Comparison of ENCODE assay signal across 1 cellular context in genomic region chr10:34323197-34323596, GRCh38.
TF ChIP-seq lines count a peak whose summit lies in the region.

No MANE protein-coding gene starts in this region.

TF ChIP-seq in GM23338, 12 proteins besides CTCF, POLR2A, EP300 and RAD21 (continued from another document):
- TF ChIP-seq, protein P1, sequence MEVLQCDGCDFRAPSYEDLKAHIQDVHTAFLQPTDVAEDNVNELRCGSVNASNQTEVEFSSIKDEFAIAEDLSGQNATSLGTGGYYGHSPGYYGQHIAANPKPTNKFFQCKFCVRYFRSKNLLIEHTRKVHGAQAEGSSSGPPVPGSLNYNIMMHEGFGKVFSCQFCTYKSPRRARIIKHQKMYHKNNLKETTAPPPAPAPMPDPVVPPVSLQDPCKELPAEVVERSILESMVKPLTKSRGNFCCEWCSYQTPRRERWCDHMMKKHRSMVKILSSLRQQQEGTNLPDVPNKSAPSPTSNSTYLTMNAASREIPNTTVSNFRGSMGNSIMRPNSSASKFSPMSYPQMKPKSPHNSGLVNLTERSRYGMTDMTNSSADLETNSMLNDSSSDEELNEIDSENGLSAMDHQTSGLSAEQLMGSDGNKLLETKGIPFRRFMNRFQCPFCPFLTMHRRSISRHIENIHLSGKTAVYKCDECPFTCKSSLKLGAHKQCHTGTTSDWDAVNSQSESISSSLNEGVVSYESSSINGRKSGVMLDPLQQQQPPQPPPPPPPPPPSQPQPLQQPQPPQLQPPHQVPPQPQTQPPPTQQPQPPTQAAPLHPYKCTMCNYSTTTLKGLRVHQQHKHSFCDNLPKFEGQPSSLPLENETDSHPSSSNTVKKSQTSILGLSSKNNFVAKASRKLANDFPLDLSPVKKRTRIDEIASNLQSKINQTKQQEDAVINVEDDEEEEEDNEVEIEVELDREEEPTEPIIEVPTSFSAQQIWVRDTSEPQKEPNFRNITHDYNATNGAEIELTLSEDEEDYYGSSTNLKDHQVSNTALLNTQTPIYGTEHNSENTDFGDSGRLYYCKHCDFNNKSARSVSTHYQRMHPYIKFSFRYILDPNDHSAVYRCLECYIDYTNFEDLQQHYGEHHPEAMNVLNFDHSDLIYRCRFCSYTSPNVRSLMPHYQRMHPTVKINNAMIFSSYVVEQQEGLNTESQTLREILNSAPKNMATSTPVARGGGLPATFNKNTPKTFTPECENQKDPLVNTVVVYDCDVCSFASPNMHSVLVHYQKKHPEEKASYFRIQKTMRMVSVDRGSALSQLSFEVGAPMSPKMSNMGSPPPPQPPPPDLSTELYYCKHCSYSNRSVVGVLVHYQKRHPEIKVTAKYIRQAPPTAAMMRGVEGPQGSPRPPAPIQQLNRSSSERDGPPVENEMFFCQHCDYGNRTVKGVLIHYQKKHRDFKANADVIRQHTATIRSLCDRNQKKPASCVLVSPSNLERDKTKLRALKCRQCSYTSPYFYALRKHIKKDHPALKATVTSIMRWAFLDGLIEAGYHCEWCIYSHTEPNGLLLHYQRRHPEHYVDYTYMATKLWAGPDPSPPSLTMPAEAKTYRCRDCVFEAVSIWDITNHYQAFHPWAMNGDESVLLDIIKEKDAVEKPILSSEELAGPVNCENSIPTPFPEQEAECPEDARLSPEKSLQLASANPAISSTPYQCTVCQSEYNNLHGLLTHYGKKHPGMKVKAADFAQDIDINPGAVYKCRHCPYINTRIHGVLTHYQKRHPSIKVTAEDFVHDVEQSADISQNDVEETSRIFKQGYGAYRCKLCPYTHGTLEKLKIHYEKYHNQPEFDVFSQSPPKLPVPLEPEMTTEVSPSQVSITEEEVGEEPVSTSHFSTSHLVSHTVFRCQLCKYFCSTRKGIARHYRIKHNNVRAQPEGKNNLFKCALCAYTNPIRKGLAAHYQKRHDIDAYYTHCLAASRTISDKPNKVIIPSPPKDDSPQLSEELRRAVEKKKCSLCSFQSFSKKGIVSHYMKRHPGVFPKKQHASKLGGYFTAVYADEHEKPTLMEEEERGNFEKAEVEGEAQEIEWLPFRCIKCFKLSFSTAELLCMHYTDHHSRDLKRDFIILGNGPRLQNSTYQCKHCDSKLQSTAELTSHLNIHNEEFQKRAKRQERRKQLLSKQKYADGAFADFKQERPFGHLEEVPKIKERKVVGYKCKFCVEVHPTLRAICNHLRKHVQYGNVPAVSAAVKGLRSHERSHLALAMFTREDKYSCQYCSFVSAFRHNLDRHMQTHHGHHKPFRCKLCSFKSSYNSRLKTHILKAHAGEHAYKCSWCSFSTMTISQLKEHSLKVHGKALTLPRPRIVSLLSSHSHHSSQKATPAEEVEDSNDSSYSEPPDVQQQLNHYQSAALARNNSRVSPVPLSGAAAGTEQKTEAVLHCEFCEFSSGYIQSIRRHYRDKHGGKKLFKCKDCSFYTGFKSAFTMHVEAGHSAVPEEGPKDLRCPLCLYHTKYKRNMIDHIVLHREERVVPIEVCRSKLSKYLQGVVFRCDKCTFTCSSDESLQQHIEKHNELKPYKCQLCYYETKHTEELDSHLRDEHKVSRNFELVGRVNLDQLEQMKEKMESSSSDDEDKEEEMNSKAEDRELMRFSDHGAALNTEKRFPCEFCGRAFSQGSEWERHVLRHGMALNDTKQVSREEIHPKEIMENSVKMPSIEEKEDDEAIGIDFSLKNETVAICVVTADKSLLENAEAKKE (CRISPR knock-in tag; IDR thresholded peaks at IDR 0.05) = no peak
- TF ChIP-seq REST (IDR thresholded peaks at IDR 0.05; ENCODE audit: unreplicated experiment) (no peak), STAT1 (IDR thresholded peaks at IDR 0.05; ENCODE audit: unreplicated experiment) (no peak), CREB1 (CRISPR knock-in tag; IDR thresholded peaks at IDR 0.05; ENCODE audit: low read depth) (no peak), JUNB (IDR thresholded peaks at IDR 0.05; ENCODE audit: unreplicated experiment) (no peak), NANOG (IDR thresholded peaks at IDR 0.05; ENCODE audit: borderline replicate concordance) (no peak), POLR2AphosphoS5 (IDR thresholded peaks at IDR 0.05; ENCODE audit: low read depth) (no peak)
- TF ChIP-seq, protein P2, sequence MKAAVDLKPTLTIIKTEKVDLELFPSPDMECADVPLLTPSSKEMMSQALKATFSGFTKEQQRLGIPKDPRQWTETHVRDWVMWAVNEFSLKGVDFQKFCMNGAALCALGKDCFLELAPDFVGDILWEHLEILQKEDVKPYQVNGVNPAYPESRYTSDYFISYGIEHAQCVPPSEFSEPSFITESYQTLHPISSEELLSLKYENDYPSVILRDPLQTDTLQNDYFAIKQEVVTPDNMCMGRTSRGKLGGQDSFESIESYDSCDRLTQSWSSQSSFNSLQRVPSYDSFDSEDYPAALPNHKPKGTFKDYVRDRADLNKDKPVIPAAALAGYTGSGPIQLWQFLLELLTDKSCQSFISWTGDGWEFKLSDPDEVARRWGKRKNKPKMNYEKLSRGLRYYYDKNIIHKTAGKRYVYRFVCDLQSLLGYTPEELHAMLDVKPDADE (IDR thresholded peaks at IDR 0.05) = no peak
